ENCODE assay signal across 16 cellular contexts in genomic region chr5:14039063-14039462, GRCh38.
A peak's percentile ranks its signal among the peaks of the same experiment; 100 is the strongest.
DNase-seq lines count a peak whose midpoint lies in the region; ATAC-seq and TF ChIP-seq lines count a peak whose summit lies in the region.
"Had no signal": no experiment of that assay in that cellular context is flagged by ENCODE, and none has a peak within 500 bp of the region (broad histone marks: within the 10 kb centered on the region; RNA-seq: fewer than 3 reads in every experiment).

No MANE protein-coding gene starts in this region.

- H3K9me3 ChIP-seq in Panc1 (ENCODE audit: control insufficient read depth, insufficient read depth, low read depth, low read length) (peaks cover 8% of the 10 kb centered on the region; the same call in 1 of the 2 replicates), neuronal stem cell (replicated peaks in 1 of 2; ENCODE audit: control insufficient read depth in 2 of 2, insufficient read depth in 1 of 2, low read depth in 1 of 2, low read length in 2 of 2) (peaks cover 0 to 2% of the 10 kb centered on the region in 2 donors)
- H3K9me3 ChIP-seq: ovary had no signal

- no peak overlapping the region for H2AFZ ChIP-seq in neuronal stem cell (ENCODE audit: low read length)

- H3K23ac ChIP-seq in neuronal stem cell (ENCODE audit: low read depth, low read length, poor library complexity): no peak overlapping the region

- BruUV-seq in Panc1 (replicated peaks; lab: Mats Ljungman, UMichigan): no TSS peak

- no CpG with 5 or more reads among the region's 7 CpGs for WGBS in neuronal stem cell (ENCODE audit: extremely low coverage in 2 of 2, insufficient read length in 2 of 2, insufficient replicate concordance in 1 of 2), 2 donors

- peak overlapping the region; percentile 18 for H2AK5ac ChIP-seq in neuronal stem cell (ENCODE audit: low read depth, low read length)

- no peak overlapping the region for H2BK5ac ChIP-seq in neuronal stem cell (ENCODE audit: low read length)

- H3K9ac ChIP-seq in neuronal stem cell (ENCODE audit: low read depth, low read length, poor library complexity): no peak overlapping the region

- H3K14ac ChIP-seq in neuronal stem cell (ENCODE audit: low read length): no peak overlapping the region

- no peak overlapping the region for H2BK15ac ChIP-seq in neuronal stem cell (ENCODE audit: low read length)

- no peaks in the 10 kb centered on the region for H3K36me3 ChIP-seq in Panc1 (ENCODE audit: control insufficient read depth, insufficient read depth, low read length)
- no peaks in the 10 kb centered on the region for H3K36me3 ChIP-seq in neuronal stem cell (replicated peaks in 1 of 2; ENCODE audit: control insufficient read depth in 2 of 2, insufficient read depth in 2 of 2, low read length in 2 of 2)
- H3K36me3 ChIP-seq: ovary had no signal

- in situ Hi-C loops in Panc1 (cut with HindIII; ENCODE audit: low pct_unique_long_range_greater_than_20kb, low sequenced_read_pairs): no loop called here

- no peak overlapping the region for H2BK120ac ChIP-seq in neuronal stem cell (ENCODE audit: low read depth, low read length)

- no peak overlapping the region for H3K4me2 ChIP-seq in neuronal stem cell (ENCODE audit: insufficient read depth, low read length, poor library complexity, severe bottlenecking)

- H2BK12ac ChIP-seq in neuronal stem cell (ENCODE audit: low read length): no peak overlapping the region

- CTCF ChIA-PET in Panc1 (lab: Charles Lee): interaction anchor here (1.1 kb wide), 1 partner anchor 26 kb away, joined by 3 read pairs; no protein-coding TSS in a partner anchor

- intact Hi-C loops in Panc1 (cut with micrococcal nuclease; ENCODE audit: unreplicated experiment): loop anchor here (5.0 kb wide), 2 partner anchors 47 to 68 kb away; no protein-coding TSS in a partner anchor

- no peak overlapping the region for H4K91ac ChIP-seq in neuronal stem cell (ENCODE audit: low read depth, low read length, poor library complexity)

- no peak for TF ChIP-seq CTCF in Panc1 (IDR thresholded peaks at IDR 0.05)

- H3K18ac ChIP-seq in neuronal stem cell (ENCODE audit: low read length): no peak overlapping the region

- peak; percentile 29; the same call in 1 of the 2 replicates for ATAC-seq in Panc1

- H3K27ac ChIP-seq in Panc1 (ENCODE audit: low read length) (peak overlapping the region; percentile 100), epithelial cell of prostate (peak overlapping the region; percentile 80), neuronal stem cell (replicated peaks; ENCODE audit: low read length) (no peak overlapping the region)
- H3K27ac ChIP-seq: ovary had no signal

- H3K27me3 ChIP-seq in Panc1 (ENCODE audit: control insufficient read depth, insufficient read depth, low read length): no peaks in the 10 kb centered on the region
- H3K27me3 ChIP-seq in neuronal stem cell (ENCODE audit: control insufficient read depth in 3 of 3, insufficient read depth in 3 of 3, low read depth in 1 of 3, low read length in 3 of 3): no peaks in the 10 kb centered on the region
- H3K27me3 ChIP-seq: ovary had no signal

- H3K79me1 ChIP-seq in neuronal stem cell (ENCODE audit: low read depth, low read length): no peaks in the 10 kb centered on the region

- H3K4me1 ChIP-seq in Panc1 (ENCODE audit: control insufficient read depth, insufficient read depth, low read length): peaks cover 58% of the 10 kb centered on the region
- H3K4me1 ChIP-seq in neuronal stem cell (ENCODE audit: control insufficient read depth in 2 of 2, insufficient read depth in 1 of 2, low read depth in 1 of 2, low read length in 2 of 2): peaks cover 22 to 25% of the 10 kb centered on the region in 2 donors

- DNase-seq in EH (ENCODE audit: low read depth) (peak; percentile 49), Panc1 (ENCODE audit: low read depth, low spot score) (peak; percentile 78), epithelial cell of prostate (ENCODE audit: low read depth, low spot score) (peak; percentile 68), neuronal stem cell (ENCODE audit: low spot score) (no peak), OCI-M1 (lab: John Stamatoyannopoulos, UW) (no peak), NCI-H748 treated with DMSO at 0.1 percent for 48 hours (lab: John Stamatoyannopoulos, UW) (no peak)
- DNase-seq in effector CD4-positive, alpha-beta T cell: no peak
- no peak for DNase-seq in activated CD4-positive, CD25-positive, alpha-beta regulatory T cell treated with anti-CD3 and anti-CD28 coated beads, Interleukin-2, amount 50 U/mL, for 72 hours
- DNase-seq: activated CD4-positive, alpha-beta memory T cell treated with anti-CD3 and anti-CD28 coated beads, Interleukin-2, amount 10 ng/mL, durations not matched to agents 7 days and 5 days; amygdala; DMS79; midbrain; NCI-H2107; ovary; SIG-M5; substantia nigra had no signal

- H3K4ac ChIP-seq in neuronal stem cell (ENCODE audit: low read length): no peak overlapping the region

- POLR2A ChIA-PET in Panc1 (lab: Charles Lee): interaction anchor here (0.6 to 1.5 kb wide), 3 partner anchors 40 to 136 kb away, joined by 3 read pairs; no protein-coding TSS in a partner anchor

- H4K8ac ChIP-seq in neuronal stem cell (ENCODE audit: low read depth, low read length): no peak overlapping the region

- H3K4me3 ChIP-seq in Panc1 (ENCODE audit: low read depth in 2 of 2, low read length in 2 of 2) (no peak overlapping the region), neuronal stem cell (ENCODE audit: low read length in 2 of 2) (no peak overlapping the region)
- H3K4me3 ChIP-seq: ovary had no signal

Comparison
In these comparisons a context has a peak if more than half of its experiments do, and no peak if none do; other contexts are left out.
1. DNase-seq: peak in EH (single experiment), Panc1 (single experiment) and epithelial cell of prostate (single experiment); none in neuronal stem cell (single experiment), effector CD4-positive, alpha-beta T cell (single experiment), activated CD4-positive, CD25-positive, alpha-beta regulatory T cell treated with anti-CD3 and anti-CD28 coated beads, Interleukin-2, amount 50 U/mL, for 72 hours (single experiment), OCI-M1 (single experiment) and NCI-H748 treated with DMSO at 0.1 percent for 48 hours (single experiment).